ENCODE assay signal across 1 cellular context in the genomic region with DNA sequence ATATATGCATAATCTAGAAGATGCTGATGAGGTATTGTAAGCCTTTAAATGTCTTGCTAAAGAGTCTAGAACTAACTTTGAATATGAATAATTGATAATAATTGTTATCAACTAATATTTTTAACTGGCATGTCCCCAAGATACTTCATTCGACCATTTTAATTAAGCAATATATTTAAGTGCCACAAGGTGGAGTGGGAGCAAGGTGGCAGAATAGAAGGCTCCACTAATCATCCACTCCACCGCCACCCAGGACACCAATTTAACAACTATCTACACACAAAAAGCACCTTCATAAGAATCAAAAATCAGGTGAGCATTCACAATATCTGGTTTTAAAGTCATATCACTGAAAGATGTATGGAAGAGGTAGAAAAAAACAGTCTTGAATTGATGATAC.
TF ChIP-seq lines count a peak whose summit lies in the region.

No MANE protein-coding gene starts in this region.

TF ChIP-seq in GM23338, 12 proteins besides CTCF, POLR2A, EP300 and RAD21 (continued from another document):
- TF ChIP-seq, protein P1, sequence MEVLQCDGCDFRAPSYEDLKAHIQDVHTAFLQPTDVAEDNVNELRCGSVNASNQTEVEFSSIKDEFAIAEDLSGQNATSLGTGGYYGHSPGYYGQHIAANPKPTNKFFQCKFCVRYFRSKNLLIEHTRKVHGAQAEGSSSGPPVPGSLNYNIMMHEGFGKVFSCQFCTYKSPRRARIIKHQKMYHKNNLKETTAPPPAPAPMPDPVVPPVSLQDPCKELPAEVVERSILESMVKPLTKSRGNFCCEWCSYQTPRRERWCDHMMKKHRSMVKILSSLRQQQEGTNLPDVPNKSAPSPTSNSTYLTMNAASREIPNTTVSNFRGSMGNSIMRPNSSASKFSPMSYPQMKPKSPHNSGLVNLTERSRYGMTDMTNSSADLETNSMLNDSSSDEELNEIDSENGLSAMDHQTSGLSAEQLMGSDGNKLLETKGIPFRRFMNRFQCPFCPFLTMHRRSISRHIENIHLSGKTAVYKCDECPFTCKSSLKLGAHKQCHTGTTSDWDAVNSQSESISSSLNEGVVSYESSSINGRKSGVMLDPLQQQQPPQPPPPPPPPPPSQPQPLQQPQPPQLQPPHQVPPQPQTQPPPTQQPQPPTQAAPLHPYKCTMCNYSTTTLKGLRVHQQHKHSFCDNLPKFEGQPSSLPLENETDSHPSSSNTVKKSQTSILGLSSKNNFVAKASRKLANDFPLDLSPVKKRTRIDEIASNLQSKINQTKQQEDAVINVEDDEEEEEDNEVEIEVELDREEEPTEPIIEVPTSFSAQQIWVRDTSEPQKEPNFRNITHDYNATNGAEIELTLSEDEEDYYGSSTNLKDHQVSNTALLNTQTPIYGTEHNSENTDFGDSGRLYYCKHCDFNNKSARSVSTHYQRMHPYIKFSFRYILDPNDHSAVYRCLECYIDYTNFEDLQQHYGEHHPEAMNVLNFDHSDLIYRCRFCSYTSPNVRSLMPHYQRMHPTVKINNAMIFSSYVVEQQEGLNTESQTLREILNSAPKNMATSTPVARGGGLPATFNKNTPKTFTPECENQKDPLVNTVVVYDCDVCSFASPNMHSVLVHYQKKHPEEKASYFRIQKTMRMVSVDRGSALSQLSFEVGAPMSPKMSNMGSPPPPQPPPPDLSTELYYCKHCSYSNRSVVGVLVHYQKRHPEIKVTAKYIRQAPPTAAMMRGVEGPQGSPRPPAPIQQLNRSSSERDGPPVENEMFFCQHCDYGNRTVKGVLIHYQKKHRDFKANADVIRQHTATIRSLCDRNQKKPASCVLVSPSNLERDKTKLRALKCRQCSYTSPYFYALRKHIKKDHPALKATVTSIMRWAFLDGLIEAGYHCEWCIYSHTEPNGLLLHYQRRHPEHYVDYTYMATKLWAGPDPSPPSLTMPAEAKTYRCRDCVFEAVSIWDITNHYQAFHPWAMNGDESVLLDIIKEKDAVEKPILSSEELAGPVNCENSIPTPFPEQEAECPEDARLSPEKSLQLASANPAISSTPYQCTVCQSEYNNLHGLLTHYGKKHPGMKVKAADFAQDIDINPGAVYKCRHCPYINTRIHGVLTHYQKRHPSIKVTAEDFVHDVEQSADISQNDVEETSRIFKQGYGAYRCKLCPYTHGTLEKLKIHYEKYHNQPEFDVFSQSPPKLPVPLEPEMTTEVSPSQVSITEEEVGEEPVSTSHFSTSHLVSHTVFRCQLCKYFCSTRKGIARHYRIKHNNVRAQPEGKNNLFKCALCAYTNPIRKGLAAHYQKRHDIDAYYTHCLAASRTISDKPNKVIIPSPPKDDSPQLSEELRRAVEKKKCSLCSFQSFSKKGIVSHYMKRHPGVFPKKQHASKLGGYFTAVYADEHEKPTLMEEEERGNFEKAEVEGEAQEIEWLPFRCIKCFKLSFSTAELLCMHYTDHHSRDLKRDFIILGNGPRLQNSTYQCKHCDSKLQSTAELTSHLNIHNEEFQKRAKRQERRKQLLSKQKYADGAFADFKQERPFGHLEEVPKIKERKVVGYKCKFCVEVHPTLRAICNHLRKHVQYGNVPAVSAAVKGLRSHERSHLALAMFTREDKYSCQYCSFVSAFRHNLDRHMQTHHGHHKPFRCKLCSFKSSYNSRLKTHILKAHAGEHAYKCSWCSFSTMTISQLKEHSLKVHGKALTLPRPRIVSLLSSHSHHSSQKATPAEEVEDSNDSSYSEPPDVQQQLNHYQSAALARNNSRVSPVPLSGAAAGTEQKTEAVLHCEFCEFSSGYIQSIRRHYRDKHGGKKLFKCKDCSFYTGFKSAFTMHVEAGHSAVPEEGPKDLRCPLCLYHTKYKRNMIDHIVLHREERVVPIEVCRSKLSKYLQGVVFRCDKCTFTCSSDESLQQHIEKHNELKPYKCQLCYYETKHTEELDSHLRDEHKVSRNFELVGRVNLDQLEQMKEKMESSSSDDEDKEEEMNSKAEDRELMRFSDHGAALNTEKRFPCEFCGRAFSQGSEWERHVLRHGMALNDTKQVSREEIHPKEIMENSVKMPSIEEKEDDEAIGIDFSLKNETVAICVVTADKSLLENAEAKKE (CRISPR knock-in tag; IDR thresholded peaks at IDR 0.05) = no peak
